ENCODE assay signal across 1 cellular context in the genomic region with DNA sequence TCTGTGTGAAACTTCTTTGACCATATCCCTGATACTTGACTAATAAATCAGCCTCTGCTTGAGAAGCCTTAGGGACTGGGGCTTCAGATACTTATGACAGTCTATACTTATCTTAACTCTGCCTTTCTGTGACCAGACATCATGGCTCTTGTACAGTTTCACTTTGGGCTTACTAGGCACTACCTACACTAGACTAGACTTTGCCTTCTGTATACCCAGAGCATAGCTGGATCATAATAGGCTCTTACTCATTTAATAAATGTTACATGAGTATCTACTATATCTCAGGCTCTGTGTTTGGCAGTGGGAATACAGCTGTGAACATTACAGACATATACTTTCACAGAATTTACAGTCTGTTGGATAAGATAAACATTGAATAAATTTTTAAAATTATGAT.
TF ChIP-seq lines count a peak whose summit lies in the region.

No MANE protein-coding gene starts in this region.

TF ChIP-seq in K562, 482 proteins besides CTCF, POLR2A, EP300 and RAD21 (continued from another document):
- TF ChIP-seq, protein P1, sequence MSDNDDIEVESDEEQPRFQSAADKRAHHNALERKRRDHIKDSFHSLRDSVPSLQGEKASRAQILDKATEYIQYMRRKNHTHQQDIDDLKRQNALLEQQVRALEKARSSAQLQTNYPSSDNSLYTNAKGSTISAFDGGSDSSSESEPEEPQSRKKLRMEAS (CRISPR knock-in tag; IDR thresholded peaks at IDR 0.05) = no peak
- TF ChIP-seq, protein P2, sequence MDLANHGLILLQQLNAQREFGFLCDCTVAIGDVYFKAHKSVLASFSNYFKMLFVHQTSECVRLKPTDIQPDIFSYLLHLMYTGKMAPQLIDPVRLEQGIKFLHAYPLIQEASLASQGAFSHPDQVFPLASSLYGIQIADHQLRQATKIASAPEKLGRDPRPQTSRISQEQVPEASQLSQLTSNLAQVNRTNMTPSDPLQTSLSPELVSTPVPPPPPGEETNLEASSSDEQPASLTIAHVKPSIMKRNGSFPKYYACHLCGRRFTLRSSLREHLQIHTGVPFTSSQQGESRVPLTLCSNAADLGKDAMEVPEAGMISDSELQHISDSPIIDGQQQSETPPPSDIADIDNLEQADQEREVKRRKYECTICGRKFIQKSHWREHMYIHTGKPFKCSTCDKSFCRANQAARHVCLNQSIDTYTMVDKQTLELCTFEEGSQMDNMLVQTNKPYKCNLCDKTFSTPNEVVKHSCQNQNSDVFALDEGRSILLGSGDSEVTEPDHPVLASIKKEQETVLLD (IDR thresholded peaks at IDR 0.05) = no peak
- TF ChIP-seq RBM25 (IDR thresholded peaks at IDR 0.05; ENCODE audit: low read depth, low read length, severe bottlenecking) (peak; percentile 79), ZZZ3 (IDR thresholded peaks at IDR 0.05) (no peak), GTF2A2 (tag; IDR thresholded peaks at IDR 0.05) (no peak), MTA1 (IDR thresholded peaks at IDR 0.05; ENCODE audit: borderline replicate concordance) (no peak), CAMTA2 (CRISPR knock-in tag; conservative IDR thresholded peaks at IDR 0.05) (no peak)
- TF ChIP-seq, protein P3, sequence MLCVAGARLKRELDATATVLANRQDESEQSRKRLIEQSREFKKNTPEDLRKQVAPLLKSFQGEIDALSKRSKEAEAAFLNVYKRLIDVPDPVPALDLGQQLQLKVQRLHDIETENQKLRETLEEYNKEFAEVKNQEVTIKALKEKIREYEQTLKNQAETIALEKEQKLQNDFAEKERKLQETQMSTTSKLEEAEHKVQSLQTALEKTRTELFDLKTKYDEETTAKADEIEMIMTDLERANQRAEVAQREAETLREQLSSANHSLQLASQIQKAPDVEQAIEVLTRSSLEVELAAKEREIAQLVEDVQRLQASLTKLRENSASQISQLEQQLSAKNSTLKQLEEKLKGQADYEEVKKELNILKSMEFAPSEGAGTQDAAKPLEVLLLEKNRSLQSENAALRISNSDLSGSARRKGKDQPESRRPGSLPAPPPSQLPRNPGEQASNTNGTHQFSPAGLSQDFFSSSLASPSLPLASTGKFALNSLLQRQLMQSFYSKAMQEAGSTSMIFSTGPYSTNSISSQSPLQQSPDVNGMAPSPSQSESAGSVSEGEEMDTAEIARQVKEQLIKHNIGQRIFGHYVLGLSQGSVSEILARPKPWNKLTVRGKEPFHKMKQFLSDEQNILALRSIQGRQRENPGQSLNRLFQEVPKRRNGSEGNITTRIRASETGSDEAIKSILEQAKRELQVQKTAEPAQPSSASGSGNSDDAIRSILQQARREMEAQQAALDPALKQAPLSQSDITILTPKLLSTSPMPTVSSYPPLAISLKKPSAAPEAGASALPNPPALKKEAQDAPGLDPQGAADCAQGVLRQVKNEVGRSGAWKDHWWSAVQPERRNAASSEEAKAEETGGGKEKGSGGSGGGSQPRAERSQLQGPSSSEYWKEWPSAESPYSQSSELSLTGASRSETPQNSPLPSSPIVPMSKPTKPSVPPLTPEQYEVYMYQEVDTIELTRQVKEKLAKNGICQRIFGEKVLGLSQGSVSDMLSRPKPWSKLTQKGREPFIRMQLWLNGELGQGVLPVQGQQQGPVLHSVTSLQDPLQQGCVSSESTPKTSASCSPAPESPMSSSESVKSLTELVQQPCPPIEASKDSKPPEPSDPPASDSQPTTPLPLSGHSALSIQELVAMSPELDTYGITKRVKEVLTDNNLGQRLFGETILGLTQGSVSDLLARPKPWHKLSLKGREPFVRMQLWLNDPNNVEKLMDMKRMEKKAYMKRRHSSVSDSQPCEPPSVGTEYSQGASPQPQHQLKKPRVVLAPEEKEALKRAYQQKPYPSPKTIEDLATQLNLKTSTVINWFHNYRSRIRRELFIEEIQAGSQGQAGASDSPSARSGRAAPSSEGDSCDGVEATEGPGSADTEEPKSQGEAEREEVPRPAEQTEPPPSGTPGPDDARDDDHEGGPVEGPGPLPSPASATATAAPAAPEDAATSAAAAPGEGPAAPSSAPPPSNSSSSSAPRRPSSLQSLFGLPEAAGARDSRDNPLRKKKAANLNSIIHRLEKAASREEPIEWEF (CRISPR knock-in tag; IDR thresholded peaks at IDR 0.05) = no peak
